21 cellular contexts compared by ENCODE assay signal in genomic region chr16:17938546-17938945, GRCh38.
"Had no signal": no experiment of that assay in that cellular context is flagged by ENCODE, and none has a peak within 500 bp of the region (broad histone marks: within the 10 kb centered on the region; RNA-seq: fewer than 3 reads in every experiment).

No MANE protein-coding gene starts in this region.

- H3K9me3 Mint-ChIP-seq: activated CD4-positive, alpha-beta memory T cell treated with anti-CD3 and anti-CD28 coated beads for 36 hours; activated naive CD4-positive, alpha-beta T cell treated with anti-CD3 and anti-CD28 coated beads, Interleukin-2, amount 50 U/mL, for 24 hours; activated T-helper 2 cell treated with anti-CD3 and anti-CD28 coated beads, Interferon-gamma antibody, Interleukin-2, Interleukin-4, amounts not matched to agents 10 μg/mL and 5 μg/mL and 100 μg/mL, durations not matched to agents 14 hours and 24 hours and 36 hours had no signal

- H3K4me3 Mint-ChIP-seq: WTC11 had no signal

- H3K27ac Mint-ChIP-seq: activated CD4-positive, alpha-beta memory T cell treated with anti-CD3 and anti-CD28 coated beads for 36 hours; activated naive CD4-positive, alpha-beta T cell treated with anti-CD3 and anti-CD28 coated beads, Interleukin-2, amount 50 U/mL, for 24 hours; WTC11 had no signal

- H3K27me3 Mint-ChIP-seq: activated naive CD4-positive, alpha-beta T cell treated with anti-CD3 and anti-CD28 coated beads, Interleukin-2, amount 50 U/mL, for 24 hours had no signal

- ATAC-seq: body of pancreas, T-helper 17 cell, WTC11 had no signal

- H3K36me3 Mint-ChIP-seq: activated CD4-positive, alpha-beta memory T cell treated with anti-CD3 and anti-CD28 coated beads for 36 hours; activated naive CD4-positive, alpha-beta T cell treated with anti-CD3 and anti-CD28 coated beads, Interleukin-2, amount 50 U/mL, for 24 hours had no signal

- DNase-seq: activated CD4-positive, alpha-beta memory T cell treated with anti-CD3 and anti-CD28 coated beads for 36 hours; activated CD4-positive, CD25-positive, alpha-beta regulatory T cell treated with anti-CD3 and anti-CD28 coated beads, Interleukin-2, amount 50 U/mL, for 72 hours; activated CD8-positive, alpha-beta memory T cell treated with anti-CD3 and anti-CD28 coated beads for 24 hours; activated naive CD4-positive, alpha-beta T cell; activated T-cell treated with anti-CD3 and anti-CD28 coated beads for 4 hours; body of pancreas; central memory CD4-positive, alpha-beta T cell; KG1; NCI-H1105; NCI-H1436; NCI-H1694 treated with DMSO at 0.1 percent for 48 hours; NCI-H2029 treated with DMSO at 0.1 percent for 48 hours; NCI-H446; NCI-H524; PC-9; SIG-M5; T-helper 17 cell; T-helper 9 cell had no signal
